16 cellular contexts compared by ENCODE assay signal in the genomic region with DNA sequence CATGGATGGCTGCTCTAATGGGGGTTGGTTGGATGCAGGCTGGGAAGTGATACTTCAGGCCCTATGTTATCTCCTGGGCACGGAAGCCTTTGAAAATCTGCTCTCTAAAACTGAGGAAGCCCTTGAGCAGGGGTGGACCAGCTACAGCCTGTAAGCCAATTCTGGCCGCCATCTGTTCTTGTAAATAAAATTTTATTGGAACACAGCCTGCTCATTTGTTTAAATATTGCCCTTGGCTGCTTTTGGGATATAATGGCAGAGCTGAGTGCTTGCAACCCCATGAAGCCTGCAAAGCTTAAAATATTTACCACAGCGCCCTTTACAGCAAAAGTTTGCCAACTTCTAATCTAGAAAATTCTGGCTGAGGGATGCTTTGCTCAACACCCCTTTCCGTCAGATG. TPM values are rescaled to one million over a fixed set of nuclear protein-coding genes. Genes with fewer than 3 reads are reported as not detected.
DNase-seq lines count a peak whose midpoint lies in the region; ATAC-seq and TF ChIP-seq lines count a peak whose summit lies in the region.
"Had no signal": no experiment of that assay in that cellular context is flagged by ENCODE, and none has a peak within 500 bp of the region (broad histone marks: within the 10 kb centered on the region; RNA-seq: fewer than 3 reads in every experiment).

No MANE protein-coding gene starts in this region.

- ATAC-seq in GM21367 (IDR thresholded peaks at IDR 0.05; ENCODE audit: unreplicated experiment) (no peak), GM19397 (IDR thresholded peaks at IDR 0.05; ENCODE audit: unreplicated experiment) (no peak)
- ATAC-seq: effector memory CD8-positive, alpha-beta T cell had no signal

- H4K20me1 ChIP-seq in BLaER1 (no peaks in the 10 kb centered on the region), osteoblast (ENCODE audit: insufficient read depth, low read length) (no peaks in the 10 kb centered on the region)

- peaks cover 5% of the 10 kb centered on the region; the same call in 1 of the 2 replicates for H3K9me3 ChIP-seq in BLaER1
- no peaks in the 10 kb centered on the region for H3K9me3 ChIP-seq in osteoblast (ENCODE audit: low read depth, low read length)
- H3K9me3 ChIP-seq: MG63, suprapubic skin had no signal

- H3K4me2 ChIP-seq in BLaER1 (peak overlapping the region; percentile 71), osteoblast (ENCODE audit: insufficient read depth, low read length) (no peak overlapping the region)

- H3K9me3 Mint-ChIP-seq in mesothelial cell of epicardium = peaks cover 3% of the 10 kb centered on the region
- H3K9me3 Mint-ChIP-seq: activated naive CD8-positive, alpha-beta T cell treated with anti-CD3 and anti-CD28 coated beads for 36 hours; effector memory CD8-positive, alpha-beta T cell had no signal

- H3K79me2 ChIP-seq in osteoblast (ENCODE audit: insufficient read depth, low read length) = no peaks in the 10 kb centered on the region

- H3K27me3 Mint-ChIP-seq in mesothelial cell of epicardium (ENCODE audit: low read depth) = no peaks in the 10 kb centered on the region
- H3K27me3 Mint-ChIP-seq: activated naive CD8-positive, alpha-beta T cell treated with anti-CD3 and anti-CD28 coated beads for 36 hours had no signal

- H3K27me3 ChIP-seq in BLaER1 (no peaks in the 10 kb centered on the region), osteoblast (ENCODE audit: insufficient read depth, low read length) (no peaks in the 10 kb centered on the region)
- H3K27me3 ChIP-seq: MG63, suprapubic skin had no signal

- H3K36me3 Mint-ChIP-seq in mesothelial cell of epicardium = no peaks in the 10 kb centered on the region
- H3K36me3 Mint-ChIP-seq: activated naive CD8-positive, alpha-beta T cell treated with anti-CD3 and anti-CD28 coated beads for 36 hours; memory B cell had no signal

- H3K4me3 Mint-ChIP-seq in mesothelial cell of epicardium = no peak overlapping the region
- H3K4me3 Mint-ChIP-seq: activated naive CD8-positive, alpha-beta T cell treated with anti-CD3 and anti-CD28 coated beads for 36 hours; effector memory CD8-positive, alpha-beta T cell; memory B cell had no signal

- H3K9ac ChIP-seq in BLaER1 = peak overlapping the region; percentile 78

- H3K4me1 ChIP-seq in BLaER1 = peaks cover 91% of the 10 kb centered on the region
- H3K4me1 ChIP-seq in osteoblast (ENCODE audit: insufficient read depth, low read length) = peaks cover 9% of the 10 kb centered on the region

- H3K4me3 ChIP-seq in BLaER1 (peak overlapping the region; percentile 5; the same call in 1 of the 2 replicates), LNCaP clone FGC (ENCODE audit: low read depth, low read length) (no peak overlapping the region), osteoblast (ENCODE audit: insufficient read depth, low read length) (no peak overlapping the region)
- H3K4me3 ChIP-seq: MG63, suprapubic skin had no signal

- peaks cover 40% of the 10 kb centered on the region for H3K4me1 Mint-ChIP-seq in mesothelial cell of epicardium
- H3K4me1 Mint-ChIP-seq: memory B cell had no signal

- DNase-seq in LNCaP clone FGC (ENCODE audit: low read depth) = peak; percentile 93
- DNase-seq in NCI-H748 treated with DMSO at 0.1 percent for 48 hours (lab: John Stamatoyannopoulos, UW) = peak; percentile 27
- DNase-seq in mesothelial cell of epicardium (ENCODE audit: low spot score in 2 of 2, unreplicated experiment in 2 of 2) = no peak
- no peak for DNase-seq in osteoblast (ENCODE audit: insufficient read length, low spot score, missing footprints)
- no peak for DNase-seq in HuH-7.5 (ENCODE audit: low spot score)
- DNase-seq: activated CD4-positive, alpha-beta T cell treated with anti-CD3 and anti-CD28 coated beads for 48 hours; activated naive CD8-positive, alpha-beta T cell treated with anti-CD3 and anti-CD28 coated beads for 36 hours; activated T-cell treated with anti-CD3 and anti-CD28 coated beads, Interleukin-2, amount 50 U/mL, for 1 hour; effector memory CD8-positive, alpha-beta T cell; MG63 had no signal

- H2AFZ ChIP-seq in osteoblast (ENCODE audit: low read length) = no peak overlapping the region

- H3K27ac ChIP-seq in BLaER1 (peak overlapping the region; percentile 94), osteoblast (ENCODE audit: low read depth, low read length) (no peak overlapping the region)
- H3K27ac ChIP-seq: suprapubic skin had no signal

- TF ChIP-seq CTCF in LNCaP clone FGC (IDR thresholded peaks at IDR 0.05; ENCODE audit: control insufficient read depth, extremely low read depth, insufficient read depth) (no peak), mesothelial cell of epicardium (IDR thresholded peaks at IDR 0.05; ENCODE audit: unreplicated experiment) (no peak), osteoblast (IDR thresholded peaks at IDR 0.05; ENCODE audit: extremely low read depth, low read depth, low read length) (no peak)

- H3K36me3 ChIP-seq in BLaER1 (no peaks in the 10 kb centered on the region), osteoblast (ENCODE audit: insufficient read depth, low read length) (no peaks in the 10 kb centered on the region)
- H3K36me3 ChIP-seq: MG63, suprapubic skin had no signal

- peak overlapping the region; percentile 78 for H3K27ac Mint-ChIP-seq in mesothelial cell of epicardium
- H3K27ac Mint-ChIP-seq: activated naive CD8-positive, alpha-beta T cell treated with anti-CD3 and anti-CD28 coated beads for 36 hours; effector memory CD8-positive, alpha-beta T cell; memory B cell; progenitor cell of endocrine pancreas had no signal

RNA-seq across cellular contexts. Expression of a gene that starts 11.9 kb away (rescaled TPM):
- total RNA-seq in mesothelial cell of epicardium (376 to 409 TPM (median 381 TPM) in 3 replicates), osteoblast (6.5 and 11.2 TPM in 2 replicates)

Comparison
In these comparisons a context has a peak if more than half of its experiments do, and no peak if none do; other contexts are left out.
1. DNase-seq: peak in LNCaP clone FGC (single experiment) and NCI-H748 treated with DMSO at 0.1 percent for 48 hours (single experiment); none in mesothelial cell of epicardium (0 of 2), osteoblast (single experiment) and HuH-7.5 (single experiment).
2. RNA of a gene that starts 11.9 kb away (total RNA-seq): 376 to 409 TPM in mesothelial cell of epicardium; 6.5 to 11.2 TPM in osteoblast; every median in the first group is over 10 times any median in the second.